In genomic region chr12:56193025-56193578, GRCh38 we compare ENCODE assay signal across 8 cellular contexts. TPM values are rescaled to one million over a fixed set of nuclear protein-coding genes. Genes with fewer than 3 reads are reported as not detected.
DNase-seq lines count a peak whose midpoint lies in the region; ATAC-seq and TF ChIP-seq lines count a peak whose summit lies in the region.

No MANE protein-coding gene starts in this region.

- H3K4me1 ChIP-seq in CD8-positive, alpha-beta memory T cell (ENCODE audit: insufficient read depth, low read length): peaks cover 19% of the 10 kb centered on the region

- no peaks in the 10 kb centered on the region for H3K9me3 ChIP-seq in CD8-positive, alpha-beta memory T cell (ENCODE audit: low read length)

- POLR2A ChIA-PET in CD8-positive, alpha-beta memory T cell (lab: Charles Lee): no interaction called here

- TF ChIP-seq CTCF in HL-60 (IDR thresholded peaks at IDR 0.05; ENCODE audit: insufficient read depth, low read length): peak; percentile 75
- peak; percentile 77 for TF ChIP-seq CTCF in mesothelial cell of epicardium (IDR thresholded peaks at IDR 0.05; ENCODE audit: unreplicated experiment)

- ATAC-seq in GM21825 (IDR thresholded peaks at IDR 0.05; ENCODE audit: unreplicated experiment): no peak

- peak; percentile 53 to 82 (median 69) for DNase-seq in CD8-positive, alpha-beta memory T cell
- DNase-seq in HL-60 (ENCODE audit: low read depth in 1 of 2, low spot score in 1 of 2) (peak in 1 of 2 experiments; percentile 90), NCI-H774 (lab: John Stamatoyannopoulos, UW) (peak; percentile 90), dermis microvascular lymphatic vessel endothelial cell (ENCODE audit: low read depth in 2 of 2) (peak; percentile 83 to 87), mesothelial cell of epicardium (ENCODE audit: low spot score in 2 of 2, unreplicated experiment in 2 of 2) (peak; percentile 47 to 56)
- peak; percentile 69 for DNase-seq in activated CD4-positive, alpha-beta T cell treated with anti-CD3 and anti-CD28 coated beads, Interleukin-2, amount 50 U/mL, for 4 hours
- peak; percentile 11 to 48 for DNase-seq in stimulated activated CD8-positive, alpha-beta memory T cell treated with anti-CD3 and anti-CD28 coated beads, Interleukin-4, amount 100 ng/mL, for 4 hours (ENCODE audit: low read depth in 2 of 2, low spot score in 1 of 2)

- H3K36me3 ChIP-seq in CD8-positive, alpha-beta memory T cell (ENCODE audit: insufficient read depth, low read length): no peaks in the 10 kb centered on the region

- H3K27me3 Mint-ChIP-seq in CD8-positive, alpha-beta memory T cell: peaks cover 0 to 8% of the 10 kb centered on the region in 2 donors
- H3K27me3 Mint-ChIP-seq in mesothelial cell of epicardium (ENCODE audit: low read depth): peaks cover 1% of the 10 kb centered on the region

- no peaks in the 10 kb centered on the region for H3K27me3 ChIP-seq in CD8-positive, alpha-beta memory T cell (ENCODE audit: insufficient read depth, low read length, poor library complexity, severe bottlenecking)
- H3K27me3 ChIP-seq in HL-60 (ENCODE audit: insufficient read depth, poor library complexity, severe bottlenecking): no peaks in the 10 kb centered on the region

- no peak overlapping the region for H3K27ac ChIP-seq in CD8-positive, alpha-beta memory T cell (ENCODE audit: low read depth, low read length)
- no peak overlapping the region for H3K27ac ChIP-seq in HL-60 (replicated peaks)

- H3K4me1 Mint-ChIP-seq in CD8-positive, alpha-beta memory T cell: peaks cover 24 to 32% (median 29%) of the 10 kb centered on the region in 3 donors
- peaks cover 13% of the 10 kb centered on the region for H3K4me1 Mint-ChIP-seq in mesothelial cell of epicardium

- peak overlapping the region in 7 of 8 donors; percentile 43 to 90 (median 76) for H3K27ac Mint-ChIP-seq in CD8-positive, alpha-beta memory T cell
- H3K27ac Mint-ChIP-seq in mesothelial cell of epicardium: peak overlapping the region; percentile 4

- no peaks in the 10 kb centered on the region for H3K9me3 Mint-ChIP-seq in CD8-positive, alpha-beta memory T cell
- H3K9me3 Mint-ChIP-seq in mesothelial cell of epicardium: no peaks in the 10 kb centered on the region

- H3K4me3 Mint-ChIP-seq in CD8-positive, alpha-beta memory T cell: peak overlapping the region in 3 of 7 donors; percentile 2 to 81 (median 32)
- no peak overlapping the region for H3K4me3 Mint-ChIP-seq in mesothelial cell of epicardium

- CTCF ChIA-PET in CD8-positive, alpha-beta memory T cell (lab: Charles Lee): interaction anchor here (0.9 to 6.4 kb wide), 7 partner anchors 22 to 271 kb away, joined by 3 to 121 read pairs (median 5); partner anchors contain the start of genes ESYT1, RNF41, RPL41 and TIMELESS

- H3K4me3 ChIP-seq in CD8-positive, alpha-beta memory T cell (ENCODE audit: low read length): no peak overlapping the region
- H3K4me3 ChIP-seq in HL-60 (replicated peaks; ENCODE audit: insufficient read depth, low read length): no peak overlapping the region

- peaks cover 0 to 14% (median 3%) of the 10 kb centered on the region in 3 donors for H3K36me3 Mint-ChIP-seq in CD8-positive, alpha-beta memory T cell
- no peaks in the 10 kb centered on the region for H3K36me3 Mint-ChIP-seq in mesothelial cell of epicardium

RNA-seq across cellular contexts. Expression of gene SMARCC2, which starts 3.8 kb away (rescaled TPM):
- total RNA-seq in CD8-positive, alpha-beta memory T cell: 100 to 1,000 TPM; 107 to 118 TPM
- polyA plus RNA-seq in CD8-positive, alpha-beta memory T cell: 92.4 TPM
- total RNA-seq in dermis microvascular lymphatic vessel endothelial cell (32.6 and 43.2 TPM in 2 replicates), mesothelial cell of epicardium (158 to 177 TPM (median 171 TPM) in 3 replicates)

RNA-seq across cellular contexts. Expression of gene RNF41, which starts 28.6 kb away (rescaled TPM):
- 10 to 100 TPM; 41.2 to 42.3 TPM for total RNA-seq in CD8-positive, alpha-beta memory T cell
- 47.4 TPM for polyA plus RNA-seq in CD8-positive, alpha-beta memory T cell
- total RNA-seq in dermis microvascular lymphatic vessel endothelial cell: 61.4 and 90.8 TPM in 2 replicates
- total RNA-seq in mesothelial cell of epicardium: 47.1 to 49.6 TPM (median 48.1 TPM) in 3 replicates

RNA-seq across cellular contexts. Expression of gene NABP2, which starts 31.0 kb away (rescaled TPM):
- 100 to 1,000 TPM; 102 to 104 TPM for total RNA-seq in CD8-positive, alpha-beta memory T cell
- polyA plus RNA-seq in CD8-positive, alpha-beta memory T cell: 4.6 TPM
- total RNA-seq in dermis microvascular lymphatic vessel endothelial cell (21.6 and 22.5 TPM in 2 replicates), mesothelial cell of epicardium (23.5 to 24.4 TPM (median 23.7 TPM) in 3 replicates)

RNA-seq across cellular contexts. Expression of gene MYL6, which starts 34.9 kb away (rescaled TPM):
- 1,000 to 10,000 TPM; 1,010 to 1,017 TPM for total RNA-seq in CD8-positive, alpha-beta memory T cell
- 2,423 TPM for polyA plus RNA-seq in CD8-positive, alpha-beta memory T cell
- 2,234 and 2,594 TPM in 2 replicates for total RNA-seq in dermis microvascular lymphatic vessel endothelial cell
- 800 to 830 TPM (median 827 TPM) in 3 replicates for total RNA-seq in mesothelial cell of epicardium

RNA-seq across cellular contexts. Expression of gene SLC39A5, which starts 36.7 kb away (rescaled TPM):
- total RNA-seq in CD8-positive, alpha-beta memory T cell: under 1 TPM; 0.35 to 0.62 TPM
- polyA plus RNA-seq in CD8-positive, alpha-beta memory T cell: not detected
- total RNA-seq in dermis microvascular lymphatic vessel endothelial cell: not detected in 2 replicates
- total RNA-seq in mesothelial cell of epicardium: 0.76 to 1.3 TPM (median 1.1 TPM) in 3 replicates
